Comparison of ENCODE assay signal across 22 cellular contexts in genomic region chr1:207361910-207362309, GRCh38. TPM values are rescaled to one million over a fixed set of nuclear protein-coding genes. Genes with fewer than 3 reads are reported as not detected.
A peak's percentile ranks its signal among the peaks of the same experiment; 100 is the strongest.
DNase-seq lines count a peak whose midpoint lies in the region; ATAC-seq, FAIRE-seq and TF ChIP-seq lines count a peak whose summit lies in the region.
"Had no signal": no experiment of that assay in that cellular context is flagged by ENCODE, and none has a peak within 500 bp of the region (broad histone marks: within the 10 kb centered on the region; RNA-seq: fewer than 3 reads in every experiment).

No MANE protein-coding gene starts in this region.

- 84 to 91% (median 89%) methylated on average over 2 of the region's 2 CpGs for WGBS in ovary, 3 donors

- no peak for TF ChIP-seq CTCF in PC-3 (conservative IDR thresholded peaks at IDR 0.05; ENCODE audit: low read depth, low read length)
- no peak for TF ChIP-seq CTCF in ovary (IDR thresholded peaks at IDR 0.05)
- TF ChIP-seq CTCF in mesothelial cell of epicardium (IDR thresholded peaks at IDR 0.05; ENCODE audit: unreplicated experiment) = no peak
- TF ChIP-seq CTCF in kidney (IDR thresholded peaks at IDR 0.05; ENCODE audit: borderline replicate concordance, extremely low read depth, insufficient read depth) = no peak

- no peaks in the 10 kb centered on the region for H3K79me2 ChIP-seq in PC-3 (ENCODE audit: low read length)

- H3K9me3 ChIP-seq in PC-3 (ENCODE audit: low read length) = no peaks in the 10 kb centered on the region
- no peaks in the 10 kb centered on the region for H3K9me3 ChIP-seq in ovary
- no peaks in the 10 kb centered on the region for H3K9me3 ChIP-seq in kidney (ENCODE audit: control insufficient read depth in 1 of 2, low read length in 2 of 2)
- H3K9me3 ChIP-seq: HAP-1, SJCRH30 had no signal

- H3K36me3 Mint-ChIP-seq in mesothelial cell of epicardium = peaks cover 4% of the 10 kb centered on the region

- H3K27ac ChIP-seq in PC-3 (ENCODE audit: low read length) (no peak overlapping the region), ovary (no peak overlapping the region), kidney (ENCODE audit: low read depth in 2 of 2, low read length in 2 of 2) (no peak overlapping the region)
- H3K27ac ChIP-seq: 22Rv1, RWPE1, SJCRH30 had no signal

- H3F3A ChIP-seq in PC-3 (ENCODE audit: low read length, unreplicated experiment) = no peaks in the 10 kb centered on the region

- ATAC-seq in PC-3 = peak; percentile 18

- H3K27me3 Mint-ChIP-seq in mesothelial cell of epicardium (ENCODE audit: low read depth) = no peaks in the 10 kb centered on the region
- H3K27me3 Mint-ChIP-seq: B cell; CD4-positive, CD25-positive, alpha-beta regulatory T cell had no signal

- no peak for FAIRE-seq in kidney (lab: Jason Lieb, UNC)
- FAIRE-seq: HTR-8/SVneo had no signal

- no peaks in the 10 kb centered on the region; the same call in 1 of the 2 replicates for H3K36me3 ChIP-seq in PC-3 (ENCODE audit: low read depth, low read length)
- H3K36me3 ChIP-seq in ovary = no peaks in the 10 kb centered on the region
- peaks cover 0 to 4% of the 10 kb centered on the region in 2 donors for H3K36me3 ChIP-seq in kidney (ENCODE audit: control insufficient read depth in 1 of 2, insufficient read depth in 2 of 2, low read length in 2 of 2)

- H3K4me1 ChIP-seq in PC-3 (ENCODE audit: insufficient read depth, low read length) (peaks cover 19% of the 10 kb centered on the region), ovary (ENCODE audit: insufficient read depth) (no peaks in the 10 kb centered on the region), kidney (ENCODE audit: control insufficient read depth in 1 of 2, insufficient read depth in 1 of 2, low read depth in 1 of 2, low read length in 2 of 2) (no peaks in the 10 kb centered on the region)
- H3K4me1 ChIP-seq: HAP-1, SJCRH30 had no signal

- intact Hi-C loops in PC-3 (cut with micrococcal nuclease) = no loop called here
- intact Hi-C loops in ovary (cut with DNase I) = no loop called here
- intact Hi-C loops in kidney (cut with DNase I) = no loop called here

- no peak overlapping the region for H3K4me3 ChIP-seq in PC-3 (ENCODE audit: low read length)
- no peak overlapping the region for H3K4me3 ChIP-seq in ovary
- no peak overlapping the region for H3K4me3 ChIP-seq in kidney (ENCODE audit: low read length in 2 of 2)
- H3K4me3 ChIP-seq: HAP-1, SJCRH30 had no signal

- H3K9ac ChIP-seq in PC-3 (ENCODE audit: low read length) = no peak overlapping the region
- H3K9ac ChIP-seq in kidney (ENCODE audit: low read length in 2 of 2) = no peak overlapping the region

- TF ChIP-seq POLR2A in ovary (IDR thresholded peaks at IDR 0.05) = no peak

- H3K4me2 ChIP-seq in PC-3 (ENCODE audit: low read length) = no peak overlapping the region

- CTCF ChIA-PET in PC-3 (lab: Charles Lee) = no interaction called here

- POLR2A ChIA-PET in PC-3 (lab: Charles Lee; ENCODE audit: unreplicated experiment) = interaction anchor here (0.6 kb wide), 1 partner anchor 309 kb away, joined by 3 read pairs; the partner anchor contains the start of gene PFKFB2

- no peak overlapping the region for H3K4me3 Mint-ChIP-seq in mesothelial cell of epicardium
- H3K4me3 Mint-ChIP-seq: B cell; CD4-positive, CD25-positive, alpha-beta regulatory T cell had no signal

- H3K9me3 Mint-ChIP-seq in mesothelial cell of epicardium = no peaks in the 10 kb centered on the region
- H3K9me3 Mint-ChIP-seq: CD4-positive, CD25-positive, alpha-beta regulatory T cell had no signal

- no peak for TF ChIP-seq EP300 in ovary (IDR thresholded peaks at IDR 0.05)

- no peak overlapping the region for H2AFZ ChIP-seq in PC-3 (ENCODE audit: low read length)

- BruUV-seq in PC-3 (replicated peaks; lab: Mats Ljungman, UMichigan) = no TSS peak

- H3K27me3 ChIP-seq in PC-3 (ENCODE audit: low read length) (no peaks in the 10 kb centered on the region), ovary (no peaks in the 10 kb centered on the region)
- H3K27me3 ChIP-seq: SJCRH30 had no signal

- H3K4me1 Mint-ChIP-seq in mesothelial cell of epicardium = no peaks in the 10 kb centered on the region

- H3K27ac Mint-ChIP-seq in mesothelial cell of epicardium = no peak overlapping the region
- H3K27ac Mint-ChIP-seq: B cell; CD4-positive, CD25-positive, alpha-beta regulatory T cell had no signal

- no peaks in the 10 kb centered on the region for H4K20me1 ChIP-seq in PC-3 (ENCODE audit: low read length)

- H3K9me2 ChIP-seq in PC-3 (replicated peaks; ENCODE audit: low read length) = no peaks in the 10 kb centered on the region

- DNase-seq in A172 (ENCODE audit: low spot score) (peak; percentile 68), PC-3 (peak; percentile 54), dermis blood vessel endothelial cell (peak; percentile 37), myocyte (ENCODE audit: low read depth) (peak; percentile 7), ovary (no peak), mesothelial cell of epicardium (ENCODE audit: low spot score in 2 of 2, unreplicated experiment in 2 of 2) (no peak), kidney (no peak)
- DNase-seq in stimulated activated CD4-positive, alpha-beta T cell treated with anti-CD3 and anti-CD28 coated beads, Interleukin-4, amount 100 ng/mL, for 1 hour = no peak
- DNase-seq: CD4-positive, CD25-positive, alpha-beta regulatory T cell; COR-L47; DMS153; GDM1; NCI-H1105 treated with DMSO at 0.1 percent for 48 hours; NCI-H1694; NCI-H2227 treated with DMSO at 0.1 percent for 48 hours; NCI-H524; SJCRH30 had no signal

RNA-seq across cellular contexts. Expression of gene CD55, which starts 40.4 kb away (rescaled TPM):
- total RNA-seq in A172 (2014; rRNA removed; shearing (Covaris generic)) = 60.4 and 69.8 TPM in 2 replicates
- 101 and 108 TPM in 2 replicates for total RNA-seq in PC-3 (2014; rRNA removed)
- total RNA-seq in dermis blood vessel endothelial cell = 87.5 and 130 TPM in 2 replicates
- total RNA-seq in myocyte = 14.2 and 29.7 TPM in 2 replicates
- polyA plus RNA-seq in myocyte (2012) = 14.6 TPM
- 100 to 1,000 TPM in 2 of 7 donors, 10 to 100 TPM in 5; 32.8 to 237 (median 89.7) TPM for total RNA-seq in ovary
- polyA plus RNA-seq in ovary = 100 to 1,000 TPM in 1 of 2 donors, 10 to 100 TPM in 1; 82.9 to 136 TPM
- total RNA-seq in mesothelial cell of epicardium = 35.1 to 37.9 TPM (median 35.3 TPM) in 3 replicates
- total RNA-seq in kidney = 69.5 TPM
- polyA plus RNA-seq in kidney (ENCODE audit: insufficient read depth, low read depth, low replicate concordance) = 28.8 TPM

Comparison
In these comparisons a context has a peak if more than half of its experiments do, and no peak if none do; other contexts are left out.
1. DNase-seq: peak in A172 (single experiment), PC-3 (single experiment), dermis blood vessel endothelial cell (single experiment) and myocyte (single experiment); none in stimulated activated CD4-positive, alpha-beta T cell treated with anti-CD3 and anti-CD28 coated beads, Interleukin-4, amount 100 ng/mL, for 1 hour (single experiment), ovary (0 of 5), mesothelial cell of epicardium (0 of 2) and kidney (single experiment).